Comparison of ENCODE assay signal across 23 cellular contexts in genomic region chr1:918353-918752, GRCh38. TPM values are rescaled to one million over a fixed set of nuclear protein-coding genes. Genes with fewer than 3 reads are reported as not detected.
A peak's percentile ranks its signal among the peaks of the same experiment; 100 is the strongest.
DNase-seq lines count a peak whose midpoint lies in the region; ATAC-seq, FAIRE-seq and TF ChIP-seq lines count a peak whose summit lies in the region.
"Had no signal": no experiment of that assay in that cellular context is flagged by ENCODE, and none has a peak within 500 bp of the region (broad histone marks: within the 10 kb centered on the region; RNA-seq: fewer than 3 reads in every experiment).

No MANE protein-coding gene starts in this region.

- no peak overlapping the region for H3K4me2 ChIP-seq in HepG2 (ENCODE audit: low read depth, low read length)
- H3K4me2 ChIP-seq: PC-9 had no signal

- no peaks in the 10 kb centered on the region for H3K9me3 ChIP-seq in SK-N-MC (ENCODE audit: low read depth, low read length)
- no peaks in the 10 kb centered on the region for H3K9me3 ChIP-seq in HepG2 (ENCODE audit: low read length)
- no peaks in the 10 kb centered on the region for H3K9me3 ChIP-seq in psoas muscle
- H3K9me3 ChIP-seq in lower lobe of right lung, result no peaks in the 10 kb centered on the region
- H3K9me3 ChIP-seq: Caco-2, HAP-1, SJCRH30 had no signal

- no peak overlapping the region for H3K4me3 ChIP-seq in SK-N-MC
- H3K4me3 ChIP-seq in HepG2 (replicated peaks in 1 of 3; ENCODE audit: insufficient read depth in 1 of 3, low read depth in 2 of 3, low read length in 3 of 3), result no peak overlapping the region
- no peak overlapping the region for H3K4me3 ChIP-seq in psoas muscle
- no peak overlapping the region for H3K4me3 ChIP-seq in lower lobe of right lung
- H3K4me3 ChIP-seq: GM12878, GM23248, HAP-1, PC-9, SJCRH30 had no signal

- H2AFZ ChIP-seq in HepG2 (ENCODE audit: low read length), result no peak overlapping the region
- H2AFZ ChIP-seq: GM23248, PC-9 had no signal

- in situ Hi-C loops in HepG2 (cut with HindIII; ENCODE audit: extremely low pct_ligation_motif_present, low pct_unique_long_range_greater_than_20kb), result no loop called here

- H3K4me1 ChIP-seq in HepG2 (ENCODE audit: insufficient read depth, low read length) (peaks cover 46% of the 10 kb centered on the region), psoas muscle (peaks cover 16% of the 10 kb centered on the region), lower lobe of right lung (peaks cover 22% of the 10 kb centered on the region)

- DNase-seq in Right ventricle myocardium inferior (ENCODE audit: missing footprints), result peak; percentile 39
- no peak for DNase-seq in cardiac septum (ENCODE audit: low spot score)
- DNase-seq in SK-N-MC (ENCODE audit: low read depth, low spot score), result no peak
- no peak for DNase-seq in HepG2 (ENCODE audit: low spot score)
- DNase-seq in psoas muscle, result peak; percentile 7 to 33
- DNase-seq in lower lobe of right lung, result no peak
- no peak for DNase-seq in stimulated activated CD4-positive, alpha-beta T cell treated with anti-CD3 and anti-CD28 coated beads, Interleukin-12 subunit alpha, Interleukin-12 subunit beta, amount 100 ng/mL, for 4 hours
- DNase-seq in pons (ENCODE audit: low spot score), result no peak
- DNase-seq: 8988T; Caco-2; CD4-positive, alpha-beta memory T cell; DMS 273 treated with DMSO at 0.1 percent for 48 hours; DND-41; GM23248; KG1; NCI-H1092; NCI-H1436; NCI-H1930; PC-9 had no signal

- CTCF ChIA-PET in HepG2 (lab: Yijun Ruan, JAX; ENCODE audit: low intra/inter-chr PET ratio, low total read pairs), result no interaction called here

- intact Hi-C loops in Right ventricle myocardium inferior (cut with DNase I) (no loop called here), cardiac septum (cut with DNase I) (no loop called here), HepG2 (cut with micrococcal nuclease; ENCODE audit: unreplicated experiment) (no loop called here), psoas muscle (cut with DNase I) (no loop called here), lower lobe of right lung (cut with DNase I) (no loop called here)

- WGBS in HepG2 (ENCODE audit: low lambda C conversion rate), result no CpG with 5 or more reads among the region's 15 CpGs
- 70 to 81% (median 80%) methylated on average over 14 to 15 of the region's 15 CpGs for WGBS in psoas muscle, 3 donors

- no peak for TF ChIP-seq POLR2A in HepG2 (IDR thresholded peaks at IDR 0.05; ENCODE audit: insufficient read depth in 1 of 2, low read depth in 2 of 2, low read length in 2 of 2)

- TF ChIP-seq RAD21 in HepG2 (CRISPR knock-in tag; IDR thresholded peaks at IDR 0.05), result no peak

- no peak for FAIRE-seq in HepG2 (lab: Jason Lieb, UNC)
- FAIRE-seq: GM12878 had no signal

- no peak overlapping the region for H3K9ac ChIP-seq in SK-N-MC (ENCODE audit: insufficient read length)
- H3K9ac ChIP-seq in HepG2 (ENCODE audit: insufficient read depth, low read depth, low read length), result no peak overlapping the region
- H3K9ac ChIP-seq: GM23248 had no signal

- H3K27me3 ChIP-seq in HepG2 (ENCODE audit: control insufficient read depth in 1 of 2, insufficient read depth in 2 of 2, low read length in 2 of 2), result peaks cover 51 to 97% of the 10 kb centered on the region in 2 experiments
- peaks cover 0 to 68% (median 6%) of the 10 kb centered on the region in 3 donors for H3K27me3 ChIP-seq in psoas muscle (ENCODE audit: insufficient read depth in 3 of 3, low read length in 2 of 3)
- H3K27me3 ChIP-seq in lower lobe of right lung (ENCODE audit: low read depth), result peaks cover 99% of the 10 kb centered on the region

- TF ChIP-seq EP300 in HepG2 (IDR thresholded peaks at IDR 0.05; ENCODE audit: low read depth in 2 of 2, low read length in 2 of 2) (no peak), HepG2 (CRISPR knock-in tag; IDR thresholded peaks at IDR 0.05; ENCODE audit: borderline replicate concordance) (no peak)

- H3K79me2 ChIP-seq in HepG2 (ENCODE audit: insufficient read depth, low read length), result no peaks in the 10 kb centered on the region

- peak overlapping the region; percentile 86; the same call in 1 of the 2 replicates for H3K27ac ChIP-seq in SK-N-MC
- H3K27ac ChIP-seq in HepG2 (ENCODE audit: extremely low read length, insufficient read depth, low read length), result no peak overlapping the region
- H3K27ac ChIP-seq in psoas muscle, result no peak overlapping the region
- no peak overlapping the region for H3K27ac ChIP-seq in lower lobe of right lung
- H3K27ac ChIP-seq: GM23248, PC-9, RWPE1, SJCRH30 had no signal

- peaks cover 6% of the 10 kb centered on the region; the same call in 1 of the 2 replicates for H4K20me1 ChIP-seq in HepG2 (ENCODE audit: insufficient read depth, low read length)

- ATAC-seq in Right ventricle myocardium inferior (no peak), HepG2 (no peak), psoas muscle (no peak), lower lobe of right lung (no peak)
- ATAC-seq: GM12878 had no signal

- BruUV-seq in HepG2 (replicated peaks; lab: Mats Ljungman, UMichigan), result no TSS peak

- TF ChIP-seq CTCF in HepG2 (CRISPR knock-in tag; IDR thresholded peaks at IDR 0.05) (no peak), psoas muscle (IDR thresholded peaks at IDR 0.05) (no peak), lower lobe of right lung (IDR thresholded peaks at IDR 0.05) (no peak)

- POLR2A ChIA-PET in HepG2 (lab: Yijun Ruan, JAX), result no interaction called here

- H3K36me3 ChIP-seq in SK-N-MC (ENCODE audit: insufficient read depth, low read length) (no peaks in the 10 kb centered on the region; the same call in 1 of the 2 replicates), HepG2 (replicated peaks in 1 of 2; ENCODE audit: control insufficient read depth in 1 of 2, insufficient read depth in 2 of 2, low read length in 2 of 2) (no peaks in the 10 kb centered on the region), psoas muscle (ENCODE audit: insufficient read depth in 1 of 2, low read depth in 1 of 2) (no peaks in the 10 kb centered on the region), lower lobe of right lung (no peaks in the 10 kb centered on the region)
- H3K36me3 ChIP-seq: HAP-1, SJCRH30 had no signal

RNA-seq across cellular contexts. Expression of gene SAMD11, which starts 5.4 kb away (rescaled TPM):
- 1.7 TPM for total RNA-seq in Right ventricle myocardium inferior
- total RNA-seq in cardiac septum, result 10.2 TPM
- 0.11 TPM in 1 of 2 replicates, not detected in the other for total RNA-seq in HepG2 (2016; rRNA removed; fragmentation: Illumina TruSeq; extraction: Trizol)
- not detected in 2 replicates for total RNA-seq in HepG2 (2016; cell fraction: cytosol; rRNA removed; fragmentation: Illumina TruSeq; extraction: Trizol; ENCODE audit: low read depth)
- 0.13 TPM in 1 of 2 replicates, not detected in the other for total RNA-seq in HepG2 (2016; cell fraction: insoluble cytoplasmic fraction; rRNA removed; fragmentation: Illumina TruSeq; extraction: Trizol)
- total RNA-seq in HepG2 (2016; cell fraction: membrane; rRNA removed; fragmentation: Illumina TruSeq; extraction: Trizol), result not detected in 2 replicates
- not detected in 2 replicates for total RNA-seq in HepG2 (2016; cell fraction: nucleus; rRNA removed; fragmentation: Illumina TruSeq; extraction: Trizol)
- polyA plus RNA-seq in HepG2 (2011; rRNA removed), result 0.09 TPM in 1 of 2 replicates, not detected in the other
- polyA plus RNA-seq in HepG2 (2011; cell fraction: cytosol; rRNA removed), result 0.09 and 0.24 TPM in 2 replicates
- 0.10 and 0.37 TPM in 2 replicates for polyA plus RNA-seq in HepG2 (2011; cell fraction: nucleus; rRNA removed)
- polyA plus RNA-seq in HepG2 (2012), result not detected in 2 replicates
- polyA plus RNA-seq in HepG2 (2016; cell fraction: cytosol; fragmentation: Illumina TruSeq; extraction: Trizol; ENCODE audit: low read depth), result not detected in 2 replicates
- not detected in 2 replicates for polyA plus RNA-seq in HepG2 (2016; cell fraction: insoluble cytoplasmic fraction; fragmentation: Illumina TruSeq; extraction: Trizol; ENCODE audit: low read depth)
- polyA plus RNA-seq in HepG2 (2016; cell fraction: membrane; fragmentation: Illumina TruSeq; extraction: Trizol; ENCODE audit: low read depth), result not detected in 2 replicates
- not detected in 2 replicates for polyA plus RNA-seq in HepG2 (2016; cell fraction: nucleus; fragmentation: Illumina TruSeq; extraction: Trizol; ENCODE audit: insufficient read depth, low read depth)
- polyA minus RNA-seq in HepG2 (2011; rRNA and poly(A)+ RNA removed; ENCODE audit: low replicate concordance), result 19.7 TPM in 1 of 2 replicates, not detected in the other
- 0.99 and 1.4 TPM in 2 replicates for polyA minus RNA-seq in HepG2 (2011; cell fraction: cytosol; rRNA and poly(A)+ RNA removed)
- 1.2 TPM in 1 of 2 replicates, not detected in the other for polyA minus RNA-seq in HepG2 (2011; cell fraction: nucleus; rRNA and poly(A)+ RNA removed)
- total RNA-seq in psoas muscle, result 1 to 10 TPM in 2 of 4 donors, under 1 TPM in 1, not detected in 1; 0.37 to 6.9 (median 1.5) TPM
- 1 to 10 TPM in 1 of 3 donors, under 1 TPM in 2; 0.28 to 1.5 (median 0.58) TPM for polyA plus RNA-seq in psoas muscle
- 2.2 TPM for total RNA-seq in lower lobe of right lung
- total RNA-seq: CD4-positive, alpha-beta memory T cell; GM12878 had no signal

RNA-seq across cellular contexts. Expression of gene NOC2L, which starts 40.7 kb away (rescaled TPM):
- total RNA-seq in Right ventricle myocardium inferior (41.7 TPM), cardiac septum (39.0 TPM), HepG2 (2016; rRNA removed; fragmentation: Illumina TruSeq; extraction: Trizol) (91.6 and 103 TPM in 2 replicates), psoas muscle (10 to 100 TPM; 61.4 to 87.0 (median 82.7) TPM), lower lobe of right lung (46.5 TPM)
- 14.1 and 16.1 TPM in 2 replicates for total RNA-seq in HepG2 (2016; cell fraction: cytosol; rRNA removed; fragmentation: Illumina TruSeq; extraction: Trizol; ENCODE audit: low read depth)
- total RNA-seq in HepG2 (2016; cell fraction: insoluble cytoplasmic fraction; rRNA removed; fragmentation: Illumina TruSeq; extraction: Trizol), result 81.2 and 109 TPM in 2 replicates
- total RNA-seq in HepG2 (2016; cell fraction: membrane; rRNA removed; fragmentation: Illumina TruSeq; extraction: Trizol), result 22.9 and 27.1 TPM in 2 replicates
- total RNA-seq in HepG2 (2016; cell fraction: nucleus; rRNA removed; fragmentation: Illumina TruSeq; extraction: Trizol), result 53.2 and 63.8 TPM in 2 replicates
- polyA plus RNA-seq in HepG2 (2011; rRNA removed) (32.0 and 40.5 TPM in 2 replicates), psoas muscle (100 to 1,000 TPM in 1 of 3 donors, 10 to 100 TPM in 2; 78.1 to 106 (median 92.7) TPM)
- 33.6 and 44.6 TPM in 2 replicates for polyA plus RNA-seq in HepG2 (2011; cell fraction: cytosol; rRNA removed)
- polyA plus RNA-seq in HepG2 (2011; cell fraction: nucleus; rRNA removed), result 85.2 and 96.0 TPM in 2 replicates
- 41.8 and 44.3 TPM in 2 replicates for polyA plus RNA-seq in HepG2 (2012)
- polyA plus RNA-seq in HepG2 (2016; cell fraction: cytosol; fragmentation: Illumina TruSeq; extraction: Trizol; ENCODE audit: low read depth), result 5.1 and 6.4 TPM in 2 replicates
- 69.1 and 81.1 TPM in 2 replicates for polyA plus RNA-seq in HepG2 (2016; cell fraction: insoluble cytoplasmic fraction; fragmentation: Illumina TruSeq; extraction: Trizol; ENCODE audit: low read depth)
- polyA plus RNA-seq in HepG2 (2016; cell fraction: membrane; fragmentation: Illumina TruSeq; extraction: Trizol; ENCODE audit: low read depth), result 9.8 and 11.1 TPM in 2 replicates
- 108 and 110 TPM in 2 replicates for polyA plus RNA-seq in HepG2 (2016; cell fraction: nucleus; fragmentation: Illumina TruSeq; extraction: Trizol; ENCODE audit: insufficient read depth, low read depth)
- polyA minus RNA-seq in HepG2 (2011; rRNA and poly(A)+ RNA removed; ENCODE audit: low replicate concordance), result 118 and 166 TPM in 2 replicates
- 43.1 and 44.0 TPM in 2 replicates for polyA minus RNA-seq in HepG2 (2011; cell fraction: cytosol; rRNA and poly(A)+ RNA removed)
- polyA minus RNA-seq in HepG2 (2011; cell fraction: nucleus; rRNA and poly(A)+ RNA removed), result 18.8 and 20.1 TPM in 2 replicates

RNA-seq across cellular contexts. Expression of gene KLHL17, which starts 42.0 kb away (rescaled TPM):
- 7.0 TPM for total RNA-seq in Right ventricle myocardium inferior
- total RNA-seq in cardiac septum, result 4.8 TPM
- 2.8 and 9.3 TPM in 2 replicates for total RNA-seq in HepG2 (2016; rRNA removed; fragmentation: Illumina TruSeq; extraction: Trizol)
- 4.5 and 5.0 TPM in 2 replicates for total RNA-seq in HepG2 (2016; cell fraction: cytosol; rRNA removed; fragmentation: Illumina TruSeq; extraction: Trizol; ENCODE audit: low read depth)
- total RNA-seq in HepG2 (2016; cell fraction: insoluble cytoplasmic fraction; rRNA removed; fragmentation: Illumina TruSeq; extraction: Trizol), result 2.4 and 10.3 TPM in 2 replicates
- total RNA-seq in HepG2 (2016; cell fraction: membrane; rRNA removed; fragmentation: Illumina TruSeq; extraction: Trizol), result 2.6 and 2.8 TPM in 2 replicates
- total RNA-seq in HepG2 (2016; cell fraction: nucleus; rRNA removed; fragmentation: Illumina TruSeq; extraction: Trizol), result 14.8 and 15.9 TPM in 2 replicates
- polyA plus RNA-seq in HepG2 (2011; rRNA removed), result 24.7 and 31.4 TPM in 2 replicates
- 6.8 and 12.3 TPM in 2 replicates for polyA plus RNA-seq in HepG2 (2011; cell fraction: cytosol; rRNA removed)
- 590 and 778 TPM in 2 replicates for polyA plus RNA-seq in HepG2 (2011; cell fraction: nucleus; rRNA removed)
- polyA plus RNA-seq in HepG2 (2012), result 11.7 and 19.1 TPM in 2 replicates
- polyA plus RNA-seq in HepG2 (2016; cell fraction: cytosol; fragmentation: Illumina TruSeq; extraction: Trizol; ENCODE audit: low read depth), result 1.1 and 1.3 TPM in 2 replicates
- 3.4 and 3.7 TPM in 2 replicates for polyA plus RNA-seq in HepG2 (2016; cell fraction: insoluble cytoplasmic fraction; fragmentation: Illumina TruSeq; extraction: Trizol; ENCODE audit: low read depth)
- polyA plus RNA-seq in HepG2 (2016; cell fraction: membrane; fragmentation: Illumina TruSeq; extraction: Trizol; ENCODE audit: low read depth), result 1.9 and 2.4 TPM in 2 replicates
- 71.9 and 74.8 TPM in 2 replicates for polyA plus RNA-seq in HepG2 (2016; cell fraction: nucleus; fragmentation: Illumina TruSeq; extraction: Trizol; ENCODE audit: insufficient read depth, low read depth)
- 4.3 and 19.5 TPM in 2 replicates for polyA minus RNA-seq in HepG2 (2011; rRNA and poly(A)+ RNA removed; ENCODE audit: low replicate concordance)
- polyA minus RNA-seq in HepG2 (2011; cell fraction: cytosol; rRNA and poly(A)+ RNA removed), result 4.6 and 4.9 TPM in 2 replicates
- 24.9 and 31.0 TPM in 2 replicates for polyA minus RNA-seq in HepG2 (2011; cell fraction: nucleus; rRNA and poly(A)+ RNA removed)
- total RNA-seq in psoas muscle, result 1 to 10 TPM; 2.1 to 3.8 (median 3.0) TPM
- 1 to 10 TPM; 3.4 to 5.5 (median 4.1) TPM for polyA plus RNA-seq in psoas muscle
- 17.0 TPM for total RNA-seq in lower lobe of right lung

RNA-seq across cellular contexts. Expression of gene PLEKHN1, which starts 47.9 kb away (rescaled TPM):
- total RNA-seq in Right ventricle myocardium inferior (not detected), cardiac septum (not detected), HepG2 (2016; rRNA removed; fragmentation: Illumina TruSeq; extraction: Trizol) (0.21 and 0.42 TPM in 2 replicates), psoas muscle (not detected), lower lobe of right lung (1.2 TPM)
- total RNA-seq in HepG2 (2016; cell fraction: cytosol; rRNA removed; fragmentation: Illumina TruSeq; extraction: Trizol; ENCODE audit: low read depth), result not detected in 2 replicates
- 0.31 and 0.48 TPM in 2 replicates for total RNA-seq in HepG2 (2016; cell fraction: insoluble cytoplasmic fraction; rRNA removed; fragmentation: Illumina TruSeq; extraction: Trizol)
- 0.15 and 0.17 TPM in 2 replicates for total RNA-seq in HepG2 (2016; cell fraction: membrane; rRNA removed; fragmentation: Illumina TruSeq; extraction: Trizol)
- 0.59 and 0.63 TPM in 2 replicates for total RNA-seq in HepG2 (2016; cell fraction: nucleus; rRNA removed; fragmentation: Illumina TruSeq; extraction: Trizol)
- polyA plus RNA-seq in HepG2 (2011; rRNA removed) (0.58 and 0.59 TPM in 2 replicates), psoas muscle (under 1 TPM in 1 of 3 donors, not detected in 2; 0.03 TPM)
- polyA plus RNA-seq in HepG2 (2011; cell fraction: cytosol; rRNA removed), result 0.13 and 0.23 TPM in 2 replicates
- polyA plus RNA-seq in HepG2 (2011; cell fraction: nucleus; rRNA removed), result 13.2 and 15.5 TPM in 2 replicates
- polyA plus RNA-seq in HepG2 (2012), result 0.51 and 0.55 TPM in 2 replicates
- 0.05 and 0.09 TPM in 2 replicates for polyA plus RNA-seq in HepG2 (2016; cell fraction: cytosol; fragmentation: Illumina TruSeq; extraction: Trizol; ENCODE audit: low read depth)
- 0.29 and 0.48 TPM in 2 replicates for polyA plus RNA-seq in HepG2 (2016; cell fraction: insoluble cytoplasmic fraction; fragmentation: Illumina TruSeq; extraction: Trizol; ENCODE audit: low read depth)
- 0.13 and 0.29 TPM in 2 replicates for polyA plus RNA-seq in HepG2 (2016; cell fraction: membrane; fragmentation: Illumina TruSeq; extraction: Trizol; ENCODE audit: low read depth)
- polyA plus RNA-seq in HepG2 (2016; cell fraction: nucleus; fragmentation: Illumina TruSeq; extraction: Trizol; ENCODE audit: insufficient read depth, low read depth), result 2.6 and 2.7 TPM in 2 replicates
- 0.26 and 0.54 TPM in 2 replicates for polyA minus RNA-seq in HepG2 (2011; rRNA and poly(A)+ RNA removed; ENCODE audit: low replicate concordance)
- 0.53 TPM in 1 of 2 replicates, not detected in the other for polyA minus RNA-seq in HepG2 (2011; cell fraction: cytosol; rRNA and poly(A)+ RNA removed)
- 1.8 and 1.9 TPM in 2 replicates for polyA minus RNA-seq in HepG2 (2011; cell fraction: nucleus; rRNA and poly(A)+ RNA removed)

Comparison
In these comparisons a context has a peak if more than half of its experiments do, and no peak if none do; other contexts are left out.
1. DNase-seq: peak in Right ventricle myocardium inferior (single experiment) and psoas muscle (2 of 2); none in cardiac septum (single experiment), SK-N-MC (single experiment), HepG2 (single experiment), lower lobe of right lung (single experiment), stimulated activated CD4-positive, alpha-beta T cell treated with anti-CD3 and anti-CD28 coated beads, Interleukin-12 subunit alpha, Interleukin-12 subunit beta, amount 100 ng/mL, for 4 hours (single experiment) and pons (single experiment).